Comparison of ENCODE assay signal across 2 cellular contexts in the genomic region with DNA sequence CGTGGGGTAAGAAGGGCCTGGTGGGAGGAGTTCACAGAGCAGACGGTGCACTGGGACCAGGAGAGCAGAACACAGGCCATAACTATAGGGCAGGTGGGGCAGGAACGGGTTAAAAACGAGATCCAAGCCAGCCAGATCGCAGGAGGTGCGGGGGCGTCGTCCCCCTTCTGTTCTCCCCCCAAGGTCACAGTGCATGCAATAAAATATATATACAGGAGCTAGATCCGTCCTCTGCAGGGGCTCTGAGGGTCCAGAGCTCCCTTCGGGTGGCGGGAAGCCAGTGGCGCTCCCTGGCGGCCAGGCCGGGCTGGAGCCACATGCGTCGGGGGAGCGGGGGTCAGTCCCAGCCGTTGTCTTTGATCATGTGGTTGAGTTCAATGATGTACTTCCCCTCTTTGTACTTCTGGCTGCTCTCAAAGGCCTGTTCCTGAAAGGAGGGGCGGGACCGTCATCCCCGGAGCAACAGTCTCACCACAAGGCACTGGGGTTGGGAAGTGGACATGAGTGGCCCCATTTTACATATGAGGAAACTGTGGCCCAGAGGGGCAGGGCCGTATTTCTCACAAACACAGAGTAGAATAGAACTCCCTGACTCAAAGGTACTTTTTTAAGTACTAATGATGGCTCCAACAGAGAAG.
A peak's percentile ranks its signal among the peaks of the same experiment; 100 is the strongest.
TF ChIP-seq lines count a peak whose summit lies in the region.

No MANE protein-coding gene starts in this region.

TF ChIP-seq in HEK293, 187 proteins besides CTCF, POLR2A, EP300 and RAD21 (continued from another document and continues in another):
- TF ChIP-seq ZNF366 (tag by site-specific recombination; conservative IDR thresholded peaks at IDR 0.05) (0 out of 2 replicates have a peak, but pooled peaks have one; percentile 51), ZNF610 (tag by site-specific recombination; IDR thresholded peaks at IDR 0.05; ENCODE audit: borderline replicate concordance) (0 out of 2 replicates have a peak, but pooled peaks have one; percentile 8), ZBTB17 (tag by site-specific recombination; IDR thresholded peaks at IDR 0.05) (peak; percentile 79), FEZF1 (tag by site-specific recombination; IDR thresholded peaks at IDR 0.05) (no peak), REPIN1 (tag by site-specific recombination; IDR thresholded peaks at IDR 0.05; ENCODE audit: low read depth) (no peak), ZNF658 (tag by site-specific recombination; IDR thresholded peaks at IDR 0.05) (no peak), ZNF302 (tag by site-specific recombination; IDR thresholded peaks at IDR 0.05; ENCODE audit: low read depth) (no peak), ZNF558 (tag by site-specific recombination; IDR thresholded peaks at IDR 0.05) (no peak), ZNF391 (tag by site-specific recombination; IDR thresholded peaks at IDR 0.05; ENCODE audit: borderline replicate concordance, low read depth) (no peak), KLF1 (tag by site-specific recombination; IDR thresholded peaks at IDR 0.05) (no peak), ZNF112 (tag by site-specific recombination; IDR thresholded peaks at IDR 0.05) (no peak), ZNF571 (tag by site-specific recombination; IDR thresholded peaks at IDR 0.05) (no peak), ZBTB21 (tag by site-specific recombination; IDR thresholded peaks at IDR 0.05) (no peak), YY2 (tag by site-specific recombination; IDR thresholded peaks at IDR 0.05) (0 out of 2 replicates have a peak, but pooled peaks have one; percentile 6), ZNF792 (tag by site-specific recombination; IDR thresholded peaks at IDR 0.05) (no peak), SCRT1 (tag by site-specific recombination; IDR thresholded peaks at IDR 0.05; ENCODE audit: borderline replicate concordance) (0 out of 2 replicates have a peak, but pooled peaks have one; percentile 7), ZNF596 (tag by site-specific recombination; IDR thresholded peaks at IDR 0.05) (no peak), IKZF3 (tag by site-specific recombination; IDR thresholded peaks at IDR 0.05) (peak; percentile 76), TCF7L2 (IDR thresholded peaks at IDR 0.05; ENCODE audit: borderline replicate concordance, low read depth, low read length) (0 out of 2 replicates have a peak, but pooled peaks have one; percentile 70), HOXD13 (CRISPR knock-in tag; IDR thresholded peaks at IDR 0.05; ENCODE audit: borderline replicate concordance) (no peak), ZNF174 (tag by site-specific recombination; IDR thresholded peaks at IDR 0.05) (no peak)
- TF ChIP-seq, protein P1, sequence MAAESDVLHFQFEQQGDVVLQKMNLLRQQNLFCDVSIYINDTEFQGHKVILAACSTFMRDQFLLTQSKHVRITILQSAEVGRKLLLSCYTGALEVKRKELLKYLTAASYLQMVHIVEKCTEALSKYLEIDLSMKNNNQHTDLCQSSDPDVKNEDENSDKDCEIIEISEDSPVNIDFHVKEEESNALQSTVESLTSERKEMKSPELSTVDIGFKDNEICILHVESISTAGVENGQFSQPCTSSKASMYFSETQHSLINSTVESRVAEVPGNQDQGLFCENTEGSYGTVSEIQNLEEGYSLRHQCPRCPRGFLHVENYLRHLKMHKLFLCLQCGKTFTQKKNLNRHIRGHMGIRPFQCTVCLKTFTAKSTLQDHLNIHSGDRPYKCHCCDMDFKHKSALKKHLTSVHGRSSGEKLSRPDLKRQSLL (tag by site-specific recombination; IDR thresholded peaks at IDR 0.05), result 0 out of 2 replicates have a peak, but pooled peaks have one; percentile 12
- TF ChIP-seq, protein P2, sequence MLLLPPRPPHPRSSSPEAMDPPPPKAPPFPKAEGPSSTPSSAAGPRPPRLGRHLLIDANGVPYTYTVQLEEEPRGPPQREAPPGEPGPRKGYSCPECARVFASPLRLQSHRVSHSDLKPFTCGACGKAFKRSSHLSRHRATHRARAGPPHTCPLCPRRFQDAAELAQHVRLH (tag by site-specific recombination; IDR thresholded peaks at IDR 0.05), result peak; percentile 40; the same call in 1 of the 2 replicates
- TF ChIP-seq, protein P3, sequence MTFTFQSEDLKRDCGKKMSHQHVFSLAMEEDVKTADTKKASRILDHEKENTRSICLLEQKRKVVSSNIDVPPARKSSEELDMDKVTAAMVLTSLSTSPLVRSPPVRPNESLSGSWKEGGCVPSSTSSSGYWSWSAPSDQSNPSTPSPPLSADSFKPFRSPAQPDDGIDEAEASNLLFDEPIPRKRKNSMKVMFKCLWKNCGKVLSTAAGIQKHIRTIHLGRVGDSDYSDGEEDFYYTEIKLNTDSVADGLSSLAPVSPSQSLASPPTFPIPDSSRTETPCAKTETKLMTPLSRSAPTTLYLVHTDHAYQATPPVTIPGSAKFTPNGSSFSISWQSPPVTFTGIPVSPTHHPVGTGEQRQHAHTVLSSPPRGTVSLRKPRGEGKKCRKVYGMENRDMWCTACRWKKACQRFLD (tag by site-specific recombination; IDR thresholded peaks at IDR 0.05), result no peak

TF ChIP-seq in K562, 482 proteins besides CTCF, POLR2A, EP300 and RAD21 (continued from another document and continues in another):
- TF ChIP-seq, protein P4, sequence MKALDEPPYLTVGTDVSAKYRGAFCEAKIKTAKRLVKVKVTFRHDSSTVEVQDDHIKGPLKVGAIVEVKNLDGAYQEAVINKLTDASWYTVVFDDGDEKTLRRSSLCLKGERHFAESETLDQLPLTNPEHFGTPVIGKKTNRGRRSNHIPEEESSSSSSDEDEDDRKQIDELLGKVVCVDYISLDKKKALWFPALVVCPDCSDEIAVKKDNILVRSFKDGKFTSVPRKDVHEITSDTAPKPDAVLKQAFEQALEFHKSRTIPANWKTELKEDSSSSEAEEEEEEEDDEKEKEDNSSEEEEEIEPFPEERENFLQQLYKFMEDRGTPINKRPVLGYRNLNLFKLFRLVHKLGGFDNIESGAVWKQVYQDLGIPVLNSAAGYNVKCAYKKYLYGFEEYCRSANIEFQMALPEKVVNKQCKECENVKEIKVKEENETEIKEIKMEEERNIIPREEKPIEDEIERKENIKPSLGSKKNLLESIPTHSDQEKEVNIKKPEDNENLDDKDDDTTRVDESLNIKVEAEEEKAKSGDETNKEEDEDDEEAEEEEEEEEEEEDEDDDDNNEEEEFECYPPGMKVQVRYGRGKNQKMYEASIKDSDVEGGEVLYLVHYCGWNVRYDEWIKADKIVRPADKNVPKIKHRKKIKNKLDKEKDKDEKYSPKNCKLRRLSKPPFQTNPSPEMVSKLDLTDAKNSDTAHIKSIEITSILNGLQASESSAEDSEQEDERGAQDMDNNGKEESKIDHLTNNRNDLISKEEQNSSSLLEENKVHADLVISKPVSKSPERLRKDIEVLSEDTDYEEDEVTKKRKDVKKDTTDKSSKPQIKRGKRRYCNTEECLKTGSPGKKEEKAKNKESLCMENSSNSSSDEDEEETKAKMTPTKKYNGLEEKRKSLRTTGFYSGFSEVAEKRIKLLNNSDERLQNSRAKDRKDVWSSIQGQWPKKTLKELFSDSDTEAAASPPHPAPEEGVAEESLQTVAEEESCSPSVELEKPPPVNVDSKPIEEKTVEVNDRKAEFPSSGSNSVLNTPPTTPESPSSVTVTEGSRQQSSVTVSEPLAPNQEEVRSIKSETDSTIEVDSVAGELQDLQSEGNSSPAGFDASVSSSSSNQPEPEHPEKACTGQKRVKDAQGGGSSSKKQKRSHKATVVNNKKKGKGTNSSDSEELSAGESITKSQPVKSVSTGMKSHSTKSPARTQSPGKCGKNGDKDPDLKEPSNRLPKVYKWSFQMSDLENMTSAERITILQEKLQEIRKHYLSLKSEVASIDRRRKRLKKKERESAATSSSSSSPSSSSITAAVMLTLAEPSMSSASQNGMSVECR (CRISPR knock-in tag; IDR thresholded peaks at IDR 0.05), result peak; percentile 82
- TF ChIP-seq, protein P5, sequence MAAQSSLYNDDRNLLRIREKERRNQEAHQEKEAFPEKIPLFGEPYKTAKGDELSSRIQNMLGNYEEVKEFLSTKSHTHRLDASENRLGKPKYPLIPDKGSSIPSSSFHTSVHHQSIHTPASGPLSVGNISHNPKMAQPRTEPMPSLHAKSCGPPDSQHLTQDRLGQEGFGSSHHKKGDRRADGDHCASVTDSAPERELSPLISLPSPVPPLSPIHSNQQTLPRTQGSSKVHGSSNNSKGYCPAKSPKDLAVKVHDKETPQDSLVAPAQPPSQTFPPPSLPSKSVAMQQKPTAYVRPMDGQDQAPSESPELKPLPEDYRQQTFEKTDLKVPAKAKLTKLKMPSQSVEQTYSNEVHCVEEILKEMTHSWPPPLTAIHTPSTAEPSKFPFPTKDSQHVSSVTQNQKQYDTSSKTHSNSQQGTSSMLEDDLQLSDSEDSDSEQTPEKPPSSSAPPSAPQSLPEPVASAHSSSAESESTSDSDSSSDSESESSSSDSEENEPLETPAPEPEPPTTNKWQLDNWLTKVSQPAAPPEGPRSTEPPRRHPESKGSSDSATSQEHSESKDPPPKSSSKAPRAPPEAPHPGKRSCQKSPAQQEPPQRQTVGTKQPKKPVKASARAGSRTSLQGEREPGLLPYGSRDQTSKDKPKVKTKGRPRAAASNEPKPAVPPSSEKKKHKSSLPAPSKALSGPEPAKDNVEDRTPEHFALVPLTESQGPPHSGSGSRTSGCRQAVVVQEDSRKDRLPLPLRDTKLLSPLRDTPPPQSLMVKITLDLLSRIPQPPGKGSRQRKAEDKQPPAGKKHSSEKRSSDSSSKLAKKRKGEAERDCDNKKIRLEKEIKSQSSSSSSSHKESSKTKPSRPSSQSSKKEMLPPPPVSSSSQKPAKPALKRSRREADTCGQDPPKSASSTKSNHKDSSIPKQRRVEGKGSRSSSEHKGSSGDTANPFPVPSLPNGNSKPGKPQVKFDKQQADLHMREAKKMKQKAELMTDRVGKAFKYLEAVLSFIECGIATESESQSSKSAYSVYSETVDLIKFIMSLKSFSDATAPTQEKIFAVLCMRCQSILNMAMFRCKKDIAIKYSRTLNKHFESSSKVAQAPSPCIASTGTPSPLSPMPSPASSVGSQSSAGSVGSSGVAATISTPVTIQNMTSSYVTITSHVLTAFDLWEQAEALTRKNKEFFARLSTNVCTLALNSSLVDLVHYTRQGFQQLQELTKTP (IDR thresholded peaks at IDR 0.05; ENCODE audit: low read depth in 1 of 2, partially characterized antibody in 2 of 2), result no peak
- TF ChIP-seq, protein P6, sequence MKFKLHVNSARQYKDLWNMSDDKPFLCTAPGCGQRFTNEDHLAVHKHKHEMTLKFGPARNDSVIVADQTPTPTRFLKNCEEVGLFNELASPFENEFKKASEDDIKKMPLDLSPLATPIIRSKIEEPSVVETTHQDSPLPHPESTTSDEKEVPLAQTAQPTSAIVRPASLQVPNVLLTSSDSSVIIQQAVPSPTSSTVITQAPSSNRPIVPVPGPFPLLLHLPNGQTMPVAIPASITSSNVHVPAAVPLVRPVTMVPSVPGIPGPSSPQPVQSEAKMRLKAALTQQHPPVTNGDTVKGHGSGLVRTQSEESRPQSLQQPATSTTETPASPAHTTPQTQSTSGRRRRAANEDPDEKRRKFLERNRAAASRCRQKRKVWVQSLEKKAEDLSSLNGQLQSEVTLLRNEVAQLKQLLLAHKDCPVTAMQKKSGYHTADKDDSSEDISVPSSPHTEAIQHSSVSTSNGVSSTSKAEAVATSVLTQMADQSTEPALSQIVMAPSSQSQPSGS (CRISPR knock-in tag; IDR thresholded peaks at IDR 0.05), result no peak
- TF ChIP-seq, protein P7, sequence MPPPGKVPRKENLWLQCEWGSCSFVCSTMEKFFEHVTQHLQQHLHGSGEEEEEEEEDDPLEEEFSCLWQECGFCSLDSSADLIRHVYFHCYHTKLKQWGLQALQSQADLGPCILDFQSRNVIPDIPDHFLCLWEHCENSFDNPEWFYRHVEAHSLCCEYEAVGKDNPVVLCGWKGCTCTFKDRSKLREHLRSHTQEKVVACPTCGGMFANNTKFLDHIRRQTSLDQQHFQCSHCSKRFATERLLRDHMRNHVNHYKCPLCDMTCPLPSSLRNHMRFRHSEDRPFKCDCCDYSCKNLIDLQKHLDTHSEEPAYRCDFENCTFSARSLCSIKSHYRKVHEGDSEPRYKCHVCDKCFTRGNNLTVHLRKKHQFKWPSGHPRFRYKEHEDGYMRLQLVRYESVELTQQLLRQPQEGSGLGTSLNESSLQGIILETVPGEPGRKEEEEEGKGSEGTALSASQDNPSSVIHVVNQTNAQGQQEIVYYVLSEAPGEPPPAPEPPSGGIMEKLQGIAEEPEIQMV (tag; conservative IDR thresholded peaks at IDR 0.05; ENCODE audit: low read depth), result peak; percentile 87
- TF ChIP-seq YBX1 (IDR thresholded peaks at IDR 0.05) (no peak), HEY1 (CRISPR knock-in tag; IDR thresholded peaks at IDR 0.05; ENCODE audit: borderline replicate concordance) (peak; percentile 89), FOXP1 (CRISPR knock-in tag; IDR thresholded peaks at IDR 0.05) (peak; percentile 91), ZNF830 (CRISPR knock-in tag; IDR thresholded peaks at IDR 0.05) (peak; percentile 94; the same call in 1 of the 2 replicates), SLC30A9 (CRISPR knock-in tag; IDR thresholded peaks at IDR 0.05) (no peak), PPARD (CRISPR knock-in tag; IDR thresholded peaks at IDR 0.05) (0 out of 2 replicates have a peak, but pooled peaks have one; percentile 60)
- TF ChIP-seq, protein P8, sequence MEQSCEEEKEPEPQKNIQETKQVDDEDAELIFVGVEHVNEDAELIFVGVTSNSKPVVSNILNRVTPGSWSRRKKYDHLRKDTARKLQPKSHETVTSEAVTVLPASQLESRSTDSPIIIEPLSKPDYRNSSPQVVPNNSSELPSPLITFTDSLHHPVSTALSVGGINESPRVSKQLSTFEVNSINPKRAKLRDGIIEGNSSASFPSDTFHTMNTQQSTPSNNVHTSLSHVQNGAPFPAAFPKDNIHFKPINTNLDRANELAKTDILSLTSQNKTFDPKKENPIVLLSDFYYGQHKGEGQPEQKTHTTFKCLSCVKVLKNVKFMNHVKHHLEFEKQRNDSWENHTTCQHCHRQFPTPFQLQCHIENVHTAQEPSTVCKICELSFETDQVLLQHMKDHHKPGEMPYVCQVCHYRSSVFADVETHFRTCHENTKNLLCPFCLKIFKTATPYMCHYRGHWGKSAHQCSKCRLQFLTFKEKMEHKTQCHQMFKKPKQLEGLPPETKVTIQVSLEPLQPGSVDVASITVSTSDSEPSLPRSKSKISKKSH (CRISPR knock-in tag; IDR thresholded peaks at IDR 0.05), result no peak
- TF ChIP-seq, protein P9, sequence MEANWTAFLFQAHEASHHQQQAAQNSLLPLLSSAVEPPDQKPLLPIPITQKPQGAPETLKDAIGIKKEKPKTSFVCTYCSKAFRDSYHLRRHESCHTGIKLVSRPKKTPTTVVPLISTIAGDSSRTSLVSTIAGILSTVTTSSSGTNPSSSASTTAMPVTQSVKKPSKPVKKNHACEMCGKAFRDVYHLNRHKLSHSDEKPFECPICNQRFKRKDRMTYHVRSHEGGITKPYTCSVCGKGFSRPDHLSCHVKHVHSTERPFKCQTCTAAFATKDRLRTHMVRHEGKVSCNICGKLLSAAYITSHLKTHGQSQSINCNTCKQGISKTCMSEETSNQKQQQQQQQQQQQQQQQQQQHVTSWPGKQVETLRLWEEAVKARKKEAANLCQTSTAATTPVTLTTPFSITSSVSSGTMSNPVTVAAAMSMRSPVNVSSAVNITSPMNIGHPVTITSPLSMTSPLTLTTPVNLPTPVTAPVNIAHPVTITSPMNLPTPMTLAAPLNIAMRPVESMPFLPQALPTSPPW (CRISPR knock-in tag; IDR thresholded peaks at IDR 0.05), result peak; percentile 79
